In the genomic region with DNA sequence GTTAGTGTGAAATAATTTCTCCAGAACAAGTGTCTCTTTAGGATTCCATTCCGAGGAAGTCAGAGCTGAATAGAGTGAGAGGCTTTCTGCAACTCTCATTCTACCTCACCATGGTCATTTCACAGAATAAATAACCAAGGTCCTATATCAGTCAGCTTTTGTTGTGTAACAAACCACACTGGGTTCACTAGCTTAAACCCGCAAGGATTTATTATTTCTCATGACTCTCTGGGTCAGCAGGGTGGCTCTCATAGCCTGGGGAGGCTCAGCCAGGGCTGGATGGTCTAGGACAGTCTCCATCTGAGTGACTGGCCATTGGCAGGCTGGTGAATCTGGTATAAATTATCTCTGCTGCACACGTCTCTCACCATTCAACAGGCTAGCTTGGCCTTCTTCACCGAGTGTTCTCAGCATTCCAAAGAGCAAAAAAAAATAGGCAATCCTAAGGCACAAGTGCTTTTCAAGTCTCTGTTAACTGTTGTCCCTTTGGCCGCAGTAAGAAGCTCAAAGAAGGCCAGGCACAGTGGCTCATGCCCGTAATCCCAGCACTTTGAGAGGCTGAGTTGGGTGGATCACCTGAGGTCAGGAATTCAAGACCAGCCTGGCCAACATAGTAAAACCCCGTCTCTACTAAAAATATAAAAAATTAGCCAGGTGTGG, we compare ENCODE assay signal across 24 cellular contexts. TPM values are rescaled to one million over a fixed set of nuclear protein-coding genes. Genes with fewer than 3 reads are reported as not detected.
A peak's percentile ranks its signal among the peaks of the same experiment; 100 is the strongest.
DNase-seq lines count a peak whose midpoint lies in the region; ATAC-seq and TF ChIP-seq lines count a peak whose summit lies in the region.
"Had no signal": no experiment of that assay in that cellular context is flagged by ENCODE, and none has a peak within 500 bp of the region (broad histone marks: within the 10 kb centered on the region; RNA-seq: fewer than 3 reads in every experiment).

No MANE protein-coding gene starts in this region.

- no peak for DNase-seq in left lung
- DNase-seq in upper lobe of right lung, result no peak
- no peak for DNase-seq in NCI-H345 treated with DMSO at 0.1 percent for 48 hours (lab: John Stamatoyannopoulos, UW; ENCODE audit: unreplicated experiment)
- no peak for DNase-seq in germinal center (ENCODE audit: low spot score)
- no peak for DNase-seq in NCI-H2107 (lab: John Stamatoyannopoulos, UW)
- DNase-seq: activated CD8-positive, alpha-beta T cell treated with anti-CD3 and anti-CD28 coated beads for 36 hours; activated naive CD4-positive, alpha-beta T cell treated with anti-CD3 and anti-CD28 coated beads, Interleukin-2, amount 10 ng/mL, durations not matched to agents 7 days and 5 days; adrenal gland; Caco-2; erythroblast; head of caudate nucleus; left ventricle myocardium inferior; NCI-H2227 treated with DMSO at 0.1 percent for 48 hours; PC-9; posterior cingulate gyrus; right cardiac atrium; stimulated activated CD4-positive, alpha-beta T cell treated with anti-CD3 and anti-CD28 coated beads, Interleukin-1b, Interleukin-23, amount 100 ng/mL, for 48 hours had no signal

- intact Hi-C loops in left lung (cut with DNase I) (no loop called here), upper lobe of right lung (cut with DNase I) (no loop called here)

- H3K27me3 ChIP-seq in left lung (no peaks in the 10 kb centered on the region), upper lobe of right lung (no peaks in the 10 kb centered on the region)
- H3K27me3 ChIP-seq: adrenal gland, tibial nerve had no signal

- H3K4me3 ChIP-seq in left lung (no peak overlapping the region), upper lobe of right lung (no peak overlapping the region)
- H3K4me3 ChIP-seq: adrenal gland, HAP-1, left ventricle myocardium inferior, PC-9, tibial nerve had no signal

- H3K9me3 ChIP-seq in left lung, result no peaks in the 10 kb centered on the region
- no peaks in the 10 kb centered on the region for H3K9me3 ChIP-seq in upper lobe of right lung
- H3K9me3 ChIP-seq: adrenal gland, Caco-2, HAP-1, left ventricle myocardium inferior, tibial nerve had no signal

- TF ChIP-seq CTCF in left lung (IDR thresholded peaks at IDR 0.05) (no peak), upper lobe of right lung (IDR thresholded peaks at IDR 0.05) (no peak)

- H3K36me3 ChIP-seq in left lung (no peaks in the 10 kb centered on the region), upper lobe of right lung (no peaks in the 10 kb centered on the region)
- H3K36me3 ChIP-seq: adrenal gland, HAP-1, left ventricle myocardium inferior, tibial nerve had no signal

- H3K27ac ChIP-seq in left lung, result no peak overlapping the region
- H3K27ac ChIP-seq in upper lobe of right lung, result no peak overlapping the region
- H3K27ac ChIP-seq: adrenal gland, C4-2B, left ventricle myocardium inferior, PC-9, tibial nerve had no signal

- ATAC-seq in GM18873 (IDR thresholded peaks at IDR 0.05; ENCODE audit: low FRiP score, unreplicated experiment) (peak; percentile 66), HG02981 (IDR thresholded peaks at IDR 0.05; ENCODE audit: unreplicated experiment) (peak; percentile 46), left lung (peak; percentile 84), upper lobe of right lung (peak; percentile 75)
- ATAC-seq: activated CD4-positive, CD25-positive, alpha-beta regulatory T cell treated with anti-CD3 and anti-CD28 coated beads, Interleukin-2, amount 50 U/mL, for 24 hours; activated CD8-positive, alpha-beta T cell treated with anti-CD3 and anti-CD28 coated beads for 36 hours; activated T-helper 17 cell treated with anti-CD3 and anti-CD28 coated beads, Interleukin-2, amount 50 U/mL, for 72 hours; right cardiac atrium had no signal

- H3K4me1 ChIP-seq in left lung (peaks cover 0 to 7% of the 10 kb centered on the region in 2 donors), upper lobe of right lung (no peaks in the 10 kb centered on the region)
- H3K4me1 ChIP-seq: adrenal gland, HAP-1, left ventricle myocardium inferior, tibial nerve had no signal

RNA-seq across cellular contexts. Expression of gene ISM1, which starts 39.7 kb away (rescaled TPM):
- total RNA-seq in left lung, result 1 to 10 TPM in 1 of 2 donors, under 1 TPM in 1; 0.71 to 9.8 TPM
- 4.1 TPM for total RNA-seq in upper lobe of right lung
- total RNA-seq: PC-9 had no signal
